ENCODE assay signal across 8 cellular contexts in genomic region chr1:246117066-246117791, GRCh38.
DNase-seq lines count a peak whose midpoint lies in the region; ATAC-seq and TF ChIP-seq lines count a peak whose summit lies in the region.

No MANE protein-coding gene starts in this region.

- ATAC-seq in GM19438 (IDR thresholded peaks at IDR 0.05; ENCODE audit: low read depth, unreplicated experiment) = peak; percentile 79
- peak; percentile 87 for ATAC-seq in HG03378 (IDR thresholded peaks at IDR 0.05; ENCODE audit: unreplicated experiment)
- ATAC-seq in activated CD8-positive, alpha-beta T cell treated with anti-CD3 and anti-CD28 coated beads for 36 hours = peak; percentile 90

- peak overlapping the region; percentile 70 for H3K27ac Mint-ChIP-seq in activated CD8-positive, alpha-beta T cell treated with anti-CD3 and anti-CD28 coated beads for 36 hours
- no peak overlapping the region for H3K27ac Mint-ChIP-seq in osteocyte (ENCODE audit: unreplicated experiment)

- intact Hi-C loops in activated CD8-positive, alpha-beta T cell treated with anti-CD3 and anti-CD28 coated beads for 36 hours (cut with micrococcal nuclease) = loop anchor here (10.0 kb wide), 1 partner anchor 218 kb away; no protein-coding TSS in a partner anchor
- intact Hi-C loops in tibial artery (cut with DNase I; ENCODE audit: low total_unique reads) = no loop called here

- no peaks in the 10 kb centered on the region for H3K4me1 ChIP-seq in tibial artery

- no peak overlapping the region for H3K27ac ChIP-seq in tibial artery

- peaks cover 2% of the 10 kb centered on the region for H3K36me3 Mint-ChIP-seq in activated CD8-positive, alpha-beta T cell treated with anti-CD3 and anti-CD28 coated beads for 36 hours (ENCODE audit: low read depth)
- H3K36me3 Mint-ChIP-seq in osteocyte (ENCODE audit: unreplicated experiment) = no peaks in the 10 kb centered on the region

- H3K9me3 ChIP-seq in tibial artery = no peaks in the 10 kb centered on the region

- CTCF ChIA-PET in activated CD8-positive, alpha-beta T cell treated with anti-CD3 and anti-CD28 coated beads for 36 hours (lab: Charles Lee) = interaction anchor here (0.8 to 1.5 kb wide), 2 partner anchors 22 to 106 kb away, joined by 3 to 7 read pairs; no protein-coding TSS in a partner anchor

- peaks cover 15% of the 10 kb centered on the region for H3K4me1 Mint-ChIP-seq in activated CD8-positive, alpha-beta T cell treated with anti-CD3 and anti-CD28 coated beads for 36 hours (ENCODE audit: low read depth)
- peaks cover 3% of the 10 kb centered on the region for H3K4me1 Mint-ChIP-seq in osteocyte (ENCODE audit: unreplicated experiment)

- H3K9me3 Mint-ChIP-seq in activated CD8-positive, alpha-beta T cell treated with anti-CD3 and anti-CD28 coated beads for 36 hours = no peaks in the 10 kb centered on the region
- H3K9me3 Mint-ChIP-seq in osteocyte (ENCODE audit: unreplicated experiment) = no peaks in the 10 kb centered on the region

- no peak overlapping the region for H3K4me3 ChIP-seq in tibial artery

- no peaks in the 10 kb centered on the region for H3K36me3 ChIP-seq in tibial artery

- DNase-seq in DMS153 treated with DMSO at 0.1 percent for 48 hours (lab: John Stamatoyannopoulos, UW; ENCODE audit: unreplicated experiment) (peak; percentile 84), NCI-H774 (lab: John Stamatoyannopoulos, UW) (peak; percentile 40), fibroblast of gingiva (ENCODE audit: low read depth) (peak; percentile 38), osteocyte (ENCODE audit: extremely low spot score, unreplicated experiment) (no peak), tibial artery (no peak)
- DNase-seq in activated CD8-positive, alpha-beta T cell treated with anti-CD3 and anti-CD28 coated beads for 36 hours = peak; percentile 55

- peak; percentile 64 for TF ChIP-seq CTCF in activated CD8-positive, alpha-beta T cell treated with anti-CD3 and anti-CD28 coated beads for 36 hours (IDR thresholded peaks at IDR 0.05)
- peak; percentile 68 for TF ChIP-seq CTCF in osteocyte (IDR thresholded peaks at IDR 0.05)
- TF ChIP-seq CTCF in tibial artery (IDR thresholded peaks at IDR 0.05) = no peak

- peak overlapping the region; percentile 19 for H3K4me3 Mint-ChIP-seq in activated CD8-positive, alpha-beta T cell treated with anti-CD3 and anti-CD28 coated beads for 36 hours
- H3K4me3 Mint-ChIP-seq in osteocyte (ENCODE audit: unreplicated experiment) = no peak overlapping the region

- H3K27me3 ChIP-seq in tibial artery = no peaks in the 10 kb centered on the region

- POLR2A ChIA-PET in activated CD8-positive, alpha-beta T cell treated with anti-CD3 and anti-CD28 coated beads for 36 hours (lab: Charles Lee) = no interaction called here

- no peaks in the 10 kb centered on the region for H3K27me3 Mint-ChIP-seq in activated CD8-positive, alpha-beta T cell treated with anti-CD3 and anti-CD28 coated beads for 36 hours
- no peaks in the 10 kb centered on the region for H3K27me3 Mint-ChIP-seq in osteocyte (ENCODE audit: unreplicated experiment)

Comparison
In these comparisons a context has a peak if more than half of its experiments do, and no peak if none do; other contexts are left out.
1. DNase-seq: peak in DMS153 treated with DMSO at 0.1 percent for 48 hours (single experiment), NCI-H774 (single experiment), activated CD8-positive, alpha-beta T cell treated with anti-CD3 and anti-CD28 coated beads for 36 hours (single experiment) and fibroblast of gingiva (single experiment); none in osteocyte (single experiment) and tibial artery (0 of 2).
2. CTCF ChIP-seq: peak in activated CD8-positive, alpha-beta T cell treated with anti-CD3 and anti-CD28 coated beads for 36 hours (single experiment) and osteocyte (single experiment); none in tibial artery (0 of 2).
3. Peak in every context shown above with its lines, with median percentiles within 50 percentile points of each other: ATAC-seq.